Comparison of ENCODE assay signal across 9 cellular contexts in genomic region chr6:33160728-33161323, GRCh38. TPM values are rescaled to one million over a fixed set of nuclear protein-coding genes. Genes with fewer than 3 reads are reported as not detected.
DNase-seq lines count a peak whose midpoint lies in the region; ATAC-seq, FAIRE-seq and TF ChIP-seq lines count a peak whose summit lies in the region.
"Had no signal": no experiment of that assay in that cellular context is flagged by ENCODE, and none has a peak within 500 bp of the region (broad histone marks: within the 10 kb centered on the region; RNA-seq: fewer than 3 reads in every experiment).

No MANE protein-coding gene starts in this region.

- intact Hi-C loops in K562 (cut with micrococcal nuclease) (loop anchor here (1.0 to 2.0 kb wide), 2 partner anchors 36 to 87 kb away; no protein-coding TSS in a partner anchor), thyroid gland (cut with DNase I) (loop anchor here (5.0 kb wide), 2 partner anchors 36 to 86 kb away; no protein-coding TSS in a partner anchor)

- TF ChIP-seq POLR2A in K562 (conservative IDR thresholded peaks at IDR 0.05) (no peak), thyroid gland (IDR thresholded peaks at IDR 0.05) (no peak)

- no peaks in the 10 kb centered on the region for H3K36me3 ChIP-seq in K562 (ENCODE audit: control insufficient read depth, insufficient read depth, low read length)
- H3K36me3 ChIP-seq in thyroid gland = no peaks in the 10 kb centered on the region

- no peaks in the 10 kb centered on the region for H4K20me1 ChIP-seq in K562 (replicated peaks; ENCODE audit: control insufficient read depth, insufficient read depth, low read length)

- peaks cover 7 to 25% of the 10 kb centered on the region in 2 experiments; a peak in 3 of 5 replicates for H3K4me1 ChIP-seq in K562 (replicated peaks in 1 of 2; ENCODE audit: control insufficient read depth in 2 of 2, insufficient read depth in 2 of 2, low read length in 2 of 2)
- H3K4me1 ChIP-seq in thyroid gland = peaks cover 0 to 17% of the 10 kb centered on the region in 2 donors

- POLR2A ChIA-PET in K562 (lab: Yijun Ruan, JAX) = interaction anchor here (1.0 kb wide), 1 partner anchor 67 kb away, joined by 3 read pairs; no protein-coding TSS in a partner anchor

- TF ChIP-seq CTCF in K562 (IDR thresholded peaks at IDR 0.05 in 2 of 3, conservative IDR thresholded peaks at IDR 0.05 in 1 of 3; ENCODE audit: insufficient read depth in 2 of 3, low read depth in 1 of 3, low read length in 3 of 3) = no peak
- no peak for TF ChIP-seq CTCF in thyroid gland (IDR thresholded peaks at IDR 0.05)

- no peak overlapping the region; a peak in 1 of 4 replicates for H3K9ac ChIP-seq in K562 (ENCODE audit: insufficient read depth in 1 of 2, low read depth in 2 of 2, low read length in 2 of 2)

- CTCF ChIA-PET in K562 (lab: Yijun Ruan, JAX; ENCODE audit: low intra/inter-chr PET ratio) = interaction anchor here (1.1 to 3.5 kb wide), 5 partner anchors 12 to 161 kb away, joined by 4 to 21 read pairs (median 5); no protein-coding TSS in a partner anchor

- H3K27ac ChIP-seq in K562 (ENCODE audit: extremely low read depth, low read depth, low read length) = no peak overlapping the region
- peak overlapping the region in 1 of 3 donors; percentile 10 for H3K27ac ChIP-seq in thyroid gland

- in situ Hi-C loops in K562 (cut with MboI) = loop anchor here (5.0 kb wide), 1 partner anchor 1024 kb away; no protein-coding TSS in a partner anchor

- H3K9me3 ChIP-seq in K562 (replicated peaks; ENCODE audit: control insufficient read depth, insufficient read depth, low read depth, low read length) = no peaks in the 10 kb centered on the region
- H3K9me3 ChIP-seq in thyroid gland = no peaks in the 10 kb centered on the region

- no TSS peak for BruUV-seq in K562 (replicated peaks; lab: Mats Ljungman, UMichigan)

- H3K4me3 ChIP-seq in K562 (no peak overlapping the region), thyroid gland (replicated peaks in 1 of 3) (no peak overlapping the region)

- TF ChIP-seq RAD21 in K562 (CRISPR knock-in tag; conservative IDR thresholded peaks at IDR 0.05 in 1 of 2, IDR thresholded peaks at IDR 0.05 in 1 of 2) = no peak

- 0 out of 2 replicates have a peak overlapping the region, but pooled peaks have one; percentile 4 for H3K4me2 ChIP-seq in K562 (ENCODE audit: insufficient read depth, low read length)

- peak overlapping the region; percentile 92; the same call in 1 of the 2 replicates for H2AFZ ChIP-seq in K562 (ENCODE audit: low read depth, low read length)

- H3K27me3 ChIP-seq in K562 (ENCODE audit: control insufficient read depth in 2 of 2, insufficient read depth in 2 of 2, low read length in 2 of 2) (peaks cover 3 to 38% of the 10 kb centered on the region in 2 experiments; a peak in 4 of 5 replicates), thyroid gland (no peaks in the 10 kb centered on the region)

- H3K9me1 ChIP-seq in K562 (ENCODE audit: control insufficient read depth, insufficient read depth, low read length) = no peaks in the 10 kb centered on the region

- no peak for ATAC-seq in K562

- H3K79me2 ChIP-seq in K562 (ENCODE audit: control insufficient read depth, insufficient read depth, low read length) = no peaks in the 10 kb centered on the region

- DNase-seq in GM04504 (ENCODE audit: low read depth) = peak; percentile 75
- DNase-seq in NCI-H2196 (lab: John Stamatoyannopoulos, UW; ENCODE audit: unreplicated experiment) = peak; percentile 92
- peak in 1 of 4 experiments; percentile 16 for DNase-seq in K562 (ENCODE audit: extremely low read depth in 1 of 4, low spot score in 3 of 4)
- peak; percentile 23 for DNase-seq in kidney tubule cell (ENCODE audit: low spot score)
- DNase-seq in thyroid gland = peak; percentile 7 to 17
- no peak for DNase-seq in NCI-H2171 treated with DMSO at 0.1 percent for 48 hours (lab: John Stamatoyannopoulos, UW)
- DNase-seq in DMS153 (lab: John Stamatoyannopoulos, UW) = no peak
- DNase-seq in mucosa of gallbladder (ENCODE audit: low spot score) = no peak

- 32% methylated on average over 12 of the region's 12 CpGs for WGBS in K562 (ENCODE audit: insufficient coverage, low coverage, missing lambda C conversion rate)
- 39 to 51% methylated on average over 12 of the region's 12 CpGs for WGBS in thyroid gland, 2 donors

- TF ChIP-seq EP300 in K562 (IDR thresholded peaks at IDR 0.05; ENCODE audit: low read length) = no peak

- no peak for FAIRE-seq in K562 (lab: Jason Lieb, UNC)
- FAIRE-seq: TTC549 had no signal

RNA-seq across cellular contexts. Expression of gene COL11A2, which starts 31.4 kb away (rescaled TPM):
- total RNA-seq in K562 (2011; cell fraction: chromatin; rRNA removed; ENCODE audit: low replicate concordance) = 0.30 and 2.2 TPM in 2 replicates
- total RNA-seq in K562 (2011; cell fraction: nucleolus; rRNA removed) = 0.83 and 1.1 TPM in 2 replicates
- 0.92 and 0.95 TPM in 2 replicates for total RNA-seq in K562 (2011; cell fraction: nucleoplasm; rRNA removed)
- total RNA-seq in K562 (2014; rRNA removed) (0.05 and 0.37 TPM in 2 replicates), K562 (2014; rRNA removed; fragmentation: Illumina TruSeq; extraction: Trizol) (0.04 TPM in 1 of 2 replicates, not detected in the other), K562 (2015; rRNA removed; fragmentation: Illumina TruSeq; extraction: Trizol) (0.15 and 0.22 TPM in 2 replicates), K562 (2021) (0.16 and 0.35 TPM in 2 replicates), thyroid gland (1 to 10 TPM in 3 of 4 donors, under 1 TPM in 1; 0.68 to 2.8 (median 2.0) TPM), mucosa of gallbladder (0.66 TPM)
- polyA plus RNA-seq in K562 (2011; rRNA removed) (0.13 and 0.61 TPM in 2 replicates), K562 (2014; fragmentation: Illumina TruSeq; extraction: Trizol) (0.06 and 0.11 TPM in 2 replicates), K562 (2014; fragmentation: Nextera tagmentation; extraction: Ambion mirVana) (under 1 TPM in 1 of 2 experiments, not detected in 1; 0.04 TPM), K562 (2014; rRNA removed) (0.19 and 0.32 TPM in 2 replicates)
- polyA plus RNA-seq in K562 (2011; cell fraction: cytosol; rRNA removed) = 0.13 and 0.15 TPM in 2 replicates
- 2.1 and 3.4 TPM in 2 replicates for polyA plus RNA-seq in K562 (2011; cell fraction: nucleus; rRNA removed)
- 0.26 and 1.00 TPM in 2 replicates for polyA plus RNA-seq in K562 (2012)
- polyA minus RNA-seq in K562 (2011; rRNA and poly(A)+ RNA removed) = not detected in 2 replicates
- polyA minus RNA-seq in K562 (2011; cell fraction: cytosol; rRNA and poly(A)+ RNA removed) = not detected in 2 replicates
- polyA minus RNA-seq in K562 (2011; cell fraction: nucleus; rRNA and poly(A)+ RNA removed) = 0.27 and 0.89 TPM in 2 replicates

RNA-seq across cellular contexts. Expression of gene RXRB, which starts 39.6 kb away (rescaled TPM):
- total RNA-seq in K562 (2011; cell fraction: chromatin; rRNA removed; ENCODE audit: low replicate concordance) = 106 and 228 TPM in 2 replicates
- total RNA-seq in K562 (2011; cell fraction: nucleolus; rRNA removed) = 118 and 121 TPM in 2 replicates
- 116 TPM in 2 replicates for total RNA-seq in K562 (2011; cell fraction: nucleoplasm; rRNA removed)
- total RNA-seq in K562 (2014; rRNA removed) = 18.4 and 18.9 TPM in 2 replicates
- 8.5 and 9.7 TPM in 2 replicates for total RNA-seq in K562 (2014; rRNA removed; fragmentation: Illumina TruSeq; extraction: Trizol)
- total RNA-seq in K562 (2015; rRNA removed; fragmentation: Illumina TruSeq; extraction: Trizol) = 13.2 and 14.6 TPM in 2 replicates
- 30.3 and 33.9 TPM in 2 replicates for total RNA-seq in K562 (2021)
- 32.6 and 57.5 TPM in 2 replicates for polyA plus RNA-seq in K562 (2011; rRNA removed)
- 26.3 and 30.2 TPM in 2 replicates for polyA plus RNA-seq in K562 (2011; cell fraction: cytosol; rRNA removed)
- polyA plus RNA-seq in K562 (2011; cell fraction: nucleus; rRNA removed) = 207 and 268 TPM in 2 replicates
- 32.0 and 41.3 TPM in 2 replicates for polyA plus RNA-seq in K562 (2012)
- 28.4 and 29.9 TPM in 2 replicates for polyA plus RNA-seq in K562 (2014; fragmentation: Illumina TruSeq; extraction: Trizol)
- 1 to 10 TPM in 1 of 2 experiments, under 1 TPM in 1; 0.76 to 2.1 TPM for polyA plus RNA-seq in K562 (2014; fragmentation: Nextera tagmentation; extraction: Ambion mirVana)
- polyA plus RNA-seq in K562 (2014; rRNA removed) = 25.8 and 35.5 TPM in 2 replicates
- 26.8 and 31.2 TPM in 2 replicates for polyA minus RNA-seq in K562 (2011; rRNA and poly(A)+ RNA removed)
- polyA minus RNA-seq in K562 (2011; cell fraction: cytosol; rRNA and poly(A)+ RNA removed) = 16.5 and 20.0 TPM in 2 replicates
- 24.8 and 43.4 TPM in 2 replicates for polyA minus RNA-seq in K562 (2011; cell fraction: nucleus; rRNA and poly(A)+ RNA removed)
- 10 to 100 TPM; 29.6 to 46.8 (median 41.2) TPM for total RNA-seq in thyroid gland
- total RNA-seq in mucosa of gallbladder = 56.8 TPM

RNA-seq across cellular contexts. Expression of gene SLC39A7, which starts 39.8 kb away (rescaled TPM):
- 181 and 256 TPM in 2 replicates for total RNA-seq in K562 (2011; cell fraction: chromatin; rRNA removed; ENCODE audit: low replicate concordance)
- 225 and 235 TPM in 2 replicates for total RNA-seq in K562 (2011; cell fraction: nucleolus; rRNA removed)
- 285 and 295 TPM in 2 replicates for total RNA-seq in K562 (2011; cell fraction: nucleoplasm; rRNA removed)
- 154 and 161 TPM in 2 replicates for total RNA-seq in K562 (2014; rRNA removed)
- total RNA-seq in K562 (2014; rRNA removed; fragmentation: Illumina TruSeq; extraction: Trizol) = 112 and 117 TPM in 2 replicates
- 121 and 122 TPM in 2 replicates for total RNA-seq in K562 (2015; rRNA removed; fragmentation: Illumina TruSeq; extraction: Trizol)
- 133 and 159 TPM in 2 replicates for total RNA-seq in K562 (2021)
- 112 and 116 TPM in 2 replicates for polyA plus RNA-seq in K562 (2011; rRNA removed)
- 129 and 140 TPM in 2 replicates for polyA plus RNA-seq in K562 (2011; cell fraction: cytosol; rRNA removed)
- 120 and 135 TPM in 2 replicates for polyA plus RNA-seq in K562 (2011; cell fraction: nucleus; rRNA removed)
- 150 and 152 TPM in 2 replicates for polyA plus RNA-seq in K562 (2012)
- polyA plus RNA-seq in K562 (2014; fragmentation: Illumina TruSeq; extraction: Trizol) = 169 and 222 TPM in 2 replicates
- polyA plus RNA-seq in K562 (2014; fragmentation: Nextera tagmentation; extraction: Ambion mirVana) = 10 to 100 TPM; 21.7 to 23.5 TPM
- polyA plus RNA-seq in K562 (2014; rRNA removed) = 150 and 169 TPM in 2 replicates
- 85.9 and 92.0 TPM in 2 replicates for polyA minus RNA-seq in K562 (2011; rRNA and poly(A)+ RNA removed)
- polyA minus RNA-seq in K562 (2011; cell fraction: cytosol; rRNA and poly(A)+ RNA removed) = 44.7 and 50.8 TPM in 2 replicates
- polyA minus RNA-seq in K562 (2011; cell fraction: nucleus; rRNA and poly(A)+ RNA removed) = 42.8 and 74.4 TPM in 2 replicates
- 100 to 1,000 TPM in 3 of 4 donors, 10 to 100 TPM in 1; 90.8 to 191 (median 153) TPM for total RNA-seq in thyroid gland
- 120 TPM for total RNA-seq in mucosa of gallbladder

RNA-seq across cellular contexts. Expression of gene HSD17B8, which starts 43.6 kb away (rescaled TPM):
- total RNA-seq in K562 (2011; cell fraction: chromatin; rRNA removed; ENCODE audit: low replicate concordance) = 8.8 and 25.7 TPM in 2 replicates
- 26.0 and 28.7 TPM in 2 replicates for total RNA-seq in K562 (2011; cell fraction: nucleolus; rRNA removed)
- 17.3 and 18.1 TPM in 2 replicates for total RNA-seq in K562 (2011; cell fraction: nucleoplasm; rRNA removed)
- total RNA-seq in K562 (2014; rRNA removed) (32.5 and 38.9 TPM in 2 replicates), K562 (2014; rRNA removed; fragmentation: Illumina TruSeq; extraction: Trizol) (12.4 and 14.2 TPM in 2 replicates), K562 (2015; rRNA removed; fragmentation: Illumina TruSeq; extraction: Trizol) (8.1 and 10.0 TPM in 2 replicates), K562 (2021) (20.5 and 22.0 TPM in 2 replicates), thyroid gland (10 to 100 TPM; 30.2 to 79.4 (median 40.9) TPM), mucosa of gallbladder (13.6 TPM)
- polyA plus RNA-seq in K562 (2011; rRNA removed) (15.6 and 30.3 TPM in 2 replicates), K562 (2014; fragmentation: Illumina TruSeq; extraction: Trizol) (10.3 and 13.6 TPM in 2 replicates), K562 (2014; fragmentation: Nextera tagmentation; extraction: Ambion mirVana) (1 to 10 TPM; 3.7 to 4.7 TPM), K562 (2014; rRNA removed) (35.2 and 37.3 TPM in 2 replicates)
- polyA plus RNA-seq in K562 (2011; cell fraction: cytosol; rRNA removed) = 20.6 and 74.0 TPM in 2 replicates
- polyA plus RNA-seq in K562 (2011; cell fraction: nucleus; rRNA removed) = 30.2 and 58.4 TPM in 2 replicates
- polyA plus RNA-seq in K562 (2012) = 19.8 and 22.7 TPM in 2 replicates
- 6.8 and 15.1 TPM in 2 replicates for polyA minus RNA-seq in K562 (2011; rRNA and poly(A)+ RNA removed)
- 1.5 and 8.9 TPM in 2 replicates for polyA minus RNA-seq in K562 (2011; cell fraction: cytosol; rRNA and poly(A)+ RNA removed)
- 7.9 and 9.8 TPM in 2 replicates for polyA minus RNA-seq in K562 (2011; cell fraction: nucleus; rRNA and poly(A)+ RNA removed)

RNA-seq across cellular contexts. Expression of gene RING1, which starts 47.5 kb away (rescaled TPM):
- total RNA-seq in K562 (2011; cell fraction: chromatin; rRNA removed; ENCODE audit: low replicate concordance) = 19.1 and 48.9 TPM in 2 replicates
- total RNA-seq in K562 (2011; cell fraction: nucleolus; rRNA removed) = 35.5 and 38.2 TPM in 2 replicates
- 24.5 and 29.3 TPM in 2 replicates for total RNA-seq in K562 (2011; cell fraction: nucleoplasm; rRNA removed)
- total RNA-seq in K562 (2014; rRNA removed) (40.2 and 50.0 TPM in 2 replicates), K562 (2014; rRNA removed; fragmentation: Illumina TruSeq; extraction: Trizol) (24.6 and 27.5 TPM in 2 replicates), K562 (2015; rRNA removed; fragmentation: Illumina TruSeq; extraction: Trizol) (32.8 and 36.9 TPM in 2 replicates), K562 (2021) (45.2 and 52.0 TPM in 2 replicates), thyroid gland (10 to 100 TPM; 20.3 to 40.2 (median 24.7) TPM), mucosa of gallbladder (50.9 TPM)
- polyA plus RNA-seq in K562 (2011; rRNA removed) (28.7 and 32.3 TPM in 2 replicates), K562 (2014; fragmentation: Illumina TruSeq; extraction: Trizol) (44.2 and 45.4 TPM in 2 replicates), K562 (2014; fragmentation: Nextera tagmentation; extraction: Ambion mirVana) (1 to 10 TPM; 4.2 to 4.8 TPM), K562 (2014; rRNA removed) (54.4 and 59.1 TPM in 2 replicates)
- polyA plus RNA-seq in K562 (2011; cell fraction: cytosol; rRNA removed) = 32.0 and 49.7 TPM in 2 replicates
- 71.2 and 99.4 TPM in 2 replicates for polyA plus RNA-seq in K562 (2011; cell fraction: nucleus; rRNA removed)
- polyA plus RNA-seq in K562 (2012) = 53.8 and 61.3 TPM in 2 replicates
- polyA minus RNA-seq in K562 (2011; rRNA and poly(A)+ RNA removed) = 9.4 and 21.5 TPM in 2 replicates
- 13.9 and 17.4 TPM in 2 replicates for polyA minus RNA-seq in K562 (2011; cell fraction: cytosol; rRNA and poly(A)+ RNA removed)
- 5.3 and 8.9 TPM in 2 replicates for polyA minus RNA-seq in K562 (2011; cell fraction: nucleus; rRNA and poly(A)+ RNA removed)

Comparison
In these comparisons a context has a peak if more than half of its experiments do, and no peak if none do; other contexts are left out.
1. DNase-seq: peak in GM04504 (single experiment), NCI-H2196 (single experiment), kidney tubule cell (single experiment) and thyroid gland (2 of 2); none in NCI-H2171 treated with DMSO at 0.1 percent for 48 hours (single experiment), DMS153 (single experiment) and mucosa of gallbladder (single experiment).